In the genomic region with DNA sequence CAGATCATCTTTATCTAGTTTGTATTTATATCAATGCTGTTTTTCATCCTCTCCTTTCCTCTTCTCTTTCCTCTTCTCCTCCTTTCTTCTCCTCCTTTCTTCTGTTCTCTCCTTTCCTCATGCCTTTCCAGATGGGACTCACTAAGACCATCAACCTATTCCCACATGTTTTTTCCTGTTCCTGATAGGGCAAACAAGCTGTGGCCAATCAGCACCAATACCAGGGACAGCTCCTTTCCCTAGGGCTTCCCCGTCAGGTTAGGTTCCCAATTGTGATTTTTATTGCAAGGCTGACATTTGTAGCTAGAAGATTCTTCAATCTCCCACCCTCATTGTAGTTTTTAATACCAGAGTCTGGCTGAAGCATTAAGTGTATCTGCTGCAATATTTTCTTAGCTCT, we compare ENCODE assay signal across 14 cellular contexts.
DNase-seq lines count a peak whose midpoint lies in the region; ATAC-seq and TF ChIP-seq lines count a peak whose summit lies in the region.
"Had no signal": no experiment of that assay in that cellular context is flagged by ENCODE, and none has a peak within 500 bp of the region (broad histone marks: within the 10 kb centered on the region; RNA-seq: fewer than 3 reads in every experiment).

No MANE protein-coding gene starts in this region.

- no peak for TF ChIP-seq CTCF in astrocyte of the cerebellum (IDR thresholded peaks at IDR 0.05; ENCODE audit: low read depth, low read length, missing control alignments)

- H3K36me3 Mint-ChIP-seq in effector memory CD8-positive, alpha-beta T cell (ENCODE audit: insufficient read depth): no peaks in the 10 kb centered on the region
- H3K36me3 Mint-ChIP-seq: natural killer cell treated with Interleukin-12 subunit alpha and Interleukin-12 subunit beta and Interleukin-15 and Interleukin-18, amount 100 ng/mL, for 72 hours; stimulated activated effector memory CD8-positive, alpha-beta T cell treated with anti-CD3 and anti-CD28 coated beads, Interleukin-12 subunit alpha, Interleukin-12 subunit beta, amount 100 ng/mL, for 72 hours had no signal

- DNase-seq in HPDE6-E6E7 (ENCODE audit: extremely low spot score): peak; percentile 17
- peak; percentile 56 for DNase-seq in astrocyte of the cerebellum (ENCODE audit: low read depth)
- peak; percentile 76 for DNase-seq in iPS-NIHi7 (ENCODE audit: extremely low spot score)
- DNase-seq in activated CD4-positive, CD25-positive, alpha-beta regulatory T cell treated with anti-CD3 and anti-CD28 coated beads, Interleukin-2, amount 50 U/mL, for 72 hours: no peak
- no peak for DNase-seq in effector memory CD8-positive, alpha-beta T cell
- no peak for DNase-seq in activated CD4-positive, alpha-beta T cell treated with anti-CD3 and anti-CD28 coated beads for 4 hours
- DNase-seq: activated CD8-positive, alpha-beta T cell treated with anti-CD3 and anti-CD28 coated beads, Interleukin-2, amount 10 ng/mL, durations not matched to agents 7 days and 5 days; activated naive CD4-positive, alpha-beta T cell treated with anti-CD3 and anti-CD28 coated beads for 36 hours; NCI-H524 treated with DMSO at 0.1 percent for 48 hours had no signal

- H3K4me3 ChIP-seq in ACC112 (ENCODE audit: low read depth, low read length) (no peak overlapping the region), astrocyte of the cerebellum (ENCODE audit: low read depth, low read length) (no peak overlapping the region)

- peaks cover 21% of the 10 kb centered on the region for H3K4me1 ChIP-seq in ACC112 (ENCODE audit: control insufficient read depth, insufficient read depth, low read length, unreplicated experiment)

- no peak overlapping the region for H2AFZ ChIP-seq in ACC112 (ENCODE audit: low read length, unreplicated experiment)

- peaks cover 0 to 1% of the 10 kb centered on the region in 2 donors for H3K9me3 Mint-ChIP-seq in effector memory CD8-positive, alpha-beta T cell

- in situ Hi-C loops in astrocyte of the cerebellum (cut with HindIII; ENCODE audit: low sequenced_read_pairs): no loop called here

- no peak overlapping the region for H3K4me3 Mint-ChIP-seq in effector memory CD8-positive, alpha-beta T cell
- H3K4me3 Mint-ChIP-seq: activated CD8-positive, alpha-beta T cell treated with anti-CD3 and anti-CD28 coated beads, Interleukin-2, amount 10 ng/mL, durations not matched to agents 7 days and 5 days; activated naive CD4-positive, alpha-beta T cell treated with anti-CD3 and anti-CD28 coated beads for 36 hours; B cell; natural killer cell treated with Interleukin-12 subunit alpha and Interleukin-12 subunit beta and Interleukin-15 and Interleukin-18, amount 100 ng/mL, for 72 hours; stimulated activated effector memory CD8-positive, alpha-beta T cell treated with anti-CD3 and anti-CD28 coated beads, Interleukin-12 subunit alpha, Interleukin-12 subunit beta, amount 100 ng/mL, for 72 hours had no signal

- H3K4me1 Mint-ChIP-seq in effector memory CD8-positive, alpha-beta T cell (ENCODE audit: low read depth in 2 of 2): no peaks in the 10 kb centered on the region
- H3K4me1 Mint-ChIP-seq: B cell; stimulated activated effector memory CD8-positive, alpha-beta T cell treated with anti-CD3 and anti-CD28 coated beads, Interleukin-12 subunit alpha, Interleukin-12 subunit beta, amount 100 ng/mL, for 72 hours had no signal

- no peak for ATAC-seq in GM21515 (IDR thresholded peaks at IDR 0.05; ENCODE audit: unreplicated experiment)
- no peak for ATAC-seq in effector memory CD8-positive, alpha-beta T cell (replicated peaks)
- ATAC-seq: activated CD8-positive, alpha-beta T cell treated with anti-CD3 and anti-CD28 coated beads, Interleukin-2, amount 10 ng/mL, durations not matched to agents 7 days and 5 days; natural killer cell treated with Interleukin-12 subunit alpha and Interleukin-12 subunit beta and Interleukin-15 and Interleukin-18, amount 100 ng/mL, for 72 hours had no signal

- no peaks in the 10 kb centered on the region for H3K27me3 ChIP-seq in ACC112 (ENCODE audit: insufficient read depth, low read length)

- H3K36me3 ChIP-seq in ACC112 (ENCODE audit: insufficient read depth, low read length): no peaks in the 10 kb centered on the region

- H3K27ac ChIP-seq in ACC112 (ENCODE audit: low read depth, low read length): peak overlapping the region; percentile 67; the same call in 1 of the 2 replicates

- no peaks in the 10 kb centered on the region for H3K27me3 Mint-ChIP-seq in effector memory CD8-positive, alpha-beta T cell
- H3K27me3 Mint-ChIP-seq: B cell; natural killer cell treated with Interleukin-12 subunit alpha and Interleukin-12 subunit beta and Interleukin-15 and Interleukin-18, amount 100 ng/mL, for 72 hours had no signal

- H3K79me2 ChIP-seq in ACC112 (ENCODE audit: control insufficient read depth, insufficient read depth, low read length, unreplicated experiment): no peaks in the 10 kb centered on the region

- no peak overlapping the region for H3K27ac Mint-ChIP-seq in effector memory CD8-positive, alpha-beta T cell
- H3K27ac Mint-ChIP-seq: activated CD8-positive, alpha-beta T cell treated with anti-CD3 and anti-CD28 coated beads, Interleukin-2, amount 10 ng/mL, durations not matched to agents 7 days and 5 days; activated naive CD4-positive, alpha-beta T cell treated with anti-CD3 and anti-CD28 coated beads for 36 hours; B cell; natural killer cell treated with Interleukin-12 subunit alpha and Interleukin-12 subunit beta and Interleukin-15 and Interleukin-18, amount 100 ng/mL, for 72 hours; stimulated activated effector memory CD8-positive, alpha-beta T cell treated with anti-CD3 and anti-CD28 coated beads, Interleukin-12 subunit alpha, Interleukin-12 subunit beta, amount 100 ng/mL, for 72 hours had no signal

Comparison
In these comparisons a context has a peak if more than half of its experiments do, and no peak if none do; other contexts are left out.
1. DNase-seq: peak in HPDE6-E6E7 (single experiment), astrocyte of the cerebellum (single experiment) and iPS-NIHi7 (single experiment); none in activated CD4-positive, CD25-positive, alpha-beta regulatory T cell treated with anti-CD3 and anti-CD28 coated beads, Interleukin-2, amount 50 U/mL, for 72 hours (single experiment), effector memory CD8-positive, alpha-beta T cell (0 of 3) and activated CD4-positive, alpha-beta T cell treated with anti-CD3 and anti-CD28 coated beads for 4 hours (0 of 2).